Comparison of ENCODE assay signal across 21 cellular contexts in the genomic region with DNA sequence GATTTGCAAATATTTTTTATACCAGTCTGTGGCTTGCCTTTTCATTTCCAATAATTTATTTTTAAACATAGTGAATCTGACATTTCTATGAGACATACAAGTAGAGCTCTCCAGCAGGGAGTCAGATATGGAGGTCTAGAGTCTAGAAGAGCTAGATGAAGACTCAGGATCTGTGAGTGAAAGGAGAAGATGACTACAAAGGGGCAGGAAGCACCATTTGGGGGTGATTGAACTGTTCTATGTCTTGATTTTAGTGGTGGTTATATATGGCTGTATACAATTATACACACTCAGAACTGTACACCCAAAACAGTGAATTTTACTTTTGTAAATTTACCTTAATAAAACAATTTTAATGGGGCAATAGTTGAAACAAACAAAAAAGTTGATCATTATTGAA.
DNase-seq lines count a peak whose midpoint lies in the region; ATAC-seq and TF ChIP-seq lines count a peak whose summit lies in the region.
"Had no signal": no experiment of that assay in that cellular context is flagged by ENCODE, and none has a peak within 500 bp of the region (broad histone marks: within the 10 kb centered on the region; RNA-seq: fewer than 3 reads in every experiment).

No MANE protein-coding gene starts in this region.

- H3K18ac ChIP-seq in H9 (ENCODE audit: insufficient read length, low read depth, low read length): no peak overlapping the region

- H4K20me1 ChIP-seq in DND-41 (ENCODE audit: insufficient read depth, low read length) (no peaks in the 10 kb centered on the region), H9 (ENCODE audit: control insufficient read depth, insufficient read depth, insufficient read length) (no peaks in the 10 kb centered on the region)

- H3K4ac ChIP-seq in H9 (ENCODE audit: low read depth, low read length): no peak overlapping the region

- H2BK5ac ChIP-seq in H9 (ENCODE audit: insufficient read length, low read length): no peak overlapping the region

- H3K79me2 ChIP-seq in DND-41 (ENCODE audit: insufficient read depth, low read length): no peaks in the 10 kb centered on the region
- H3K79me2 ChIP-seq in H9 (ENCODE audit: insufficient read depth, low read length): no peaks in the 10 kb centered on the region

- H3K79me1 ChIP-seq in H9 (ENCODE audit: insufficient read depth, low read depth, low read length, poor library complexity, severe bottlenecking): no peaks in the 10 kb centered on the region

- TF ChIP-seq CTCF in DND-41 (IDR thresholded peaks at IDR 0.05; ENCODE audit: borderline replicate concordance, extremely low read depth, low read length, poor library complexity, severe bottlenecking): no peak
- TF ChIP-seq CTCF in H9 (conservative IDR thresholded peaks at IDR 0.05): no peak

- H2BK120ac ChIP-seq in H9 (ENCODE audit: low read depth, low read length, poor library complexity, severe bottlenecking): no peak overlapping the region

- DNase-seq in T-helper 1 cell: no peak
- DNase-seq in DND-41: no peak
- no peak for DNase-seq in activated CD4-positive, alpha-beta memory T cell treated with anti-CD3 and anti-CD28 coated beads for 36 hours
- DNase-seq in immature natural killer cell: no peak
- DNase-seq in DMS153 treated with DMSO at 0.1 percent for 48 hours (lab: John Stamatoyannopoulos, UW; ENCODE audit: unreplicated experiment): no peak
- no peak for DNase-seq in H9
- DNase-seq: GF-D8; GM23248; mammary epithelial cell; NCI-H1417 treated with DMSO at 0.1 percent for 48 hours; NCI-H2171 treated with DMSO at 0.1 percent for 48 hours; NCI-H526; retina; SHP77; stimulated activated CD4-positive, alpha-beta T cell treated with anti-CD3 and anti-CD28 coated beads, Interleukin-4, amount 100 ng/mL, for 4 hours had no signal

- H3K27me3 ChIP-seq in DND-41 (ENCODE audit: insufficient read depth, low read length, poor library complexity) (no peaks in the 10 kb centered on the region), H9 (ENCODE audit: insufficient read depth, low read length) (no peaks in the 10 kb centered on the region)

- POLR2A ChIA-PET in activated CD4-positive, alpha-beta memory T cell treated with anti-CD3 and anti-CD28 coated beads for 36 hours (lab: Charles Lee): interaction anchor here (0.6 to 5.1 kb wide), 15 partner anchors 11 to 236 kb away, joined by 3 to 66 read pairs (median 6); no protein-coding TSS in a partner anchor

- peaks cover 10% of the 10 kb centered on the region for H3K9me3 Mint-ChIP-seq in T-helper 1 cell treated with Interleukin-12 subunit alpha and Interleukin-12 subunit beta and Interleukin-4 antibody, amounts not matched to agents 30 μg/mL and 1 μg/mL, for 36 hours
- peaks cover 10% of the 10 kb centered on the region for H3K9me3 Mint-ChIP-seq in activated CD4-positive, alpha-beta memory T cell treated with anti-CD3 and anti-CD28 coated beads for 36 hours
- peaks cover 0 to 5% (median 4%) of the 10 kb centered on the region in 6 donors for H3K9me3 Mint-ChIP-seq in immature natural killer cell
- peaks cover 8 to 11% of the 10 kb centered on the region in 2 experiments for H3K9me3 Mint-ChIP-seq in H9

- H3K27me3 Mint-ChIP-seq in T-helper 1 cell treated with Interleukin-12 subunit alpha and Interleukin-12 subunit beta and Interleukin-4 antibody, amounts not matched to agents 30 μg/mL and 1 μg/mL, for 36 hours (ENCODE audit: low read depth): no peaks in the 10 kb centered on the region
- no peaks in the 10 kb centered on the region for H3K27me3 Mint-ChIP-seq in activated CD4-positive, alpha-beta memory T cell treated with anti-CD3 and anti-CD28 coated beads for 36 hours
- H3K27me3 Mint-ChIP-seq in immature natural killer cell (ENCODE audit: low read depth in 3 of 3) (peaks cover 3 to 4% (median 3%) of the 10 kb centered on the region in 3 donors), H9 (ENCODE audit: low read depth) (peaks cover 1% of the 10 kb centered on the region)

- no peak overlapping the region for H3K56ac ChIP-seq in H9 (ENCODE audit: insufficient read length, low read depth, low read length)

- CTCF ChIA-PET in activated CD4-positive, alpha-beta memory T cell treated with anti-CD3 and anti-CD28 coated beads for 36 hours (lab: Charles Lee): interaction anchor here (0.6 to 3.5 kb wide), 17 partner anchors 12 to 484 kb away, joined by 3 to 20 read pairs (median 6); no protein-coding TSS in a partner anchor

- no peak overlapping the region for H4K8ac ChIP-seq in H9 (replicated peaks; ENCODE audit: insufficient read length, low read depth, low read length)

- intact Hi-C loops in activated CD4-positive, alpha-beta memory T cell treated with anti-CD3 and anti-CD28 coated beads for 36 hours (cut with micrococcal nuclease): loop anchor here (2.0 kb wide), 2 partner anchors 42 to 74 kb away; no protein-coding TSS in a partner anchor

- peaks cover 20% of the 10 kb centered on the region for H3K4me1 Mint-ChIP-seq in T-helper 1 cell treated with Interleukin-12 subunit alpha and Interleukin-12 subunit beta and Interleukin-4 antibody, amounts not matched to agents 30 μg/mL and 1 μg/mL, for 36 hours (ENCODE audit: low read depth)
- H3K4me1 Mint-ChIP-seq in activated CD4-positive, alpha-beta memory T cell treated with anti-CD3 and anti-CD28 coated beads for 36 hours (ENCODE audit: low read depth): peaks cover 40% of the 10 kb centered on the region
- H3K4me1 Mint-ChIP-seq in immature natural killer cell (peaks cover 12 to 22% of the 10 kb centered on the region in 2 donors), H9 (no peaks in the 10 kb centered on the region)

- H3K36me3 ChIP-seq in DND-41 (ENCODE audit: insufficient read depth, low read length): no peaks in the 10 kb centered on the region

- ATAC-seq in DND-41 (ENCODE audit: insufficient read depth, low read depth) (no peak), GM18909 (IDR thresholded peaks at IDR 0.05; ENCODE audit: poor library complexity, unreplicated experiment) (no peak)

- H4K91ac ChIP-seq in H9 (ENCODE audit: insufficient read length, low read depth, low read length): no peak overlapping the region

- H3K27ac ChIP-seq in DND-41 (ENCODE audit: low read length) (0 out of 2 replicates have a peak overlapping the region, but pooled peaks have one; percentile 28), H9 (ENCODE audit: insufficient read length, low read depth, low read length) (no peak overlapping the region)
- H3K27ac ChIP-seq: 22Rv1, GM23248, HL-60, VCaP had no signal

- H3K4me3 ChIP-seq in DND-41 (ENCODE audit: low read depth in 1 of 2, low read length in 2 of 2): no peak overlapping the region
- H3K4me3 ChIP-seq: GM23248 had no signal

- H3K36me3 Mint-ChIP-seq in T-helper 1 cell treated with Interleukin-12 subunit alpha and Interleukin-12 subunit beta and Interleukin-4 antibody, amounts not matched to agents 30 μg/mL and 1 μg/mL, for 36 hours (ENCODE audit: low read depth): peaks cover 10% of the 10 kb centered on the region
- peaks cover 13% of the 10 kb centered on the region for H3K36me3 Mint-ChIP-seq in activated CD4-positive, alpha-beta memory T cell treated with anti-CD3 and anti-CD28 coated beads for 36 hours
- H3K36me3 Mint-ChIP-seq in immature natural killer cell: peaks cover 0 to 3% (median 0%) of the 10 kb centered on the region in 3 donors
- peaks cover 3 to 5% (median 3%) of the 10 kb centered on the region in 3 experiments; a peak in 6 of 7 replicates for H3K36me3 Mint-ChIP-seq in H9 (ENCODE audit: insufficient read depth in 1 of 3, low read depth in 3 of 3)
- H3K36me3 Mint-ChIP-seq: brain had no signal

- H2AK5ac ChIP-seq in H9 (ENCODE audit: insufficient read length, low read length): no peak overlapping the region

- H4K5ac ChIP-seq in H9 (ENCODE audit: insufficient read length, low read depth, low read length): no peak overlapping the region

- H3K27ac Mint-ChIP-seq in T-helper 1 cell treated with Interleukin-12 subunit alpha and Interleukin-12 subunit beta and Interleukin-4 antibody, amounts not matched to agents 30 μg/mL and 1 μg/mL, for 36 hours: peak overlapping the region; percentile 74
- peak overlapping the region; percentile 95 for H3K27ac Mint-ChIP-seq in activated CD4-positive, alpha-beta memory T cell treated with anti-CD3 and anti-CD28 coated beads for 36 hours
- H3K27ac Mint-ChIP-seq in immature natural killer cell (peak overlapping the region; percentile 56 to 95 (median 76)), H9 (no peak overlapping the region)

- H3K23ac ChIP-seq in H9 (ENCODE audit: insufficient read length, low read depth, low read length): no peak overlapping the region

- H2BK20ac ChIP-seq in H9 (ENCODE audit: low read depth, low read length, poor library complexity, severe bottlenecking): no peak overlapping the region

- H3K4me3 Mint-ChIP-seq in T-helper 1 cell treated with Interleukin-12 subunit alpha and Interleukin-12 subunit beta and Interleukin-4 antibody, amounts not matched to agents 30 μg/mL and 1 μg/mL, for 36 hours: no peak overlapping the region
- H3K4me3 Mint-ChIP-seq in activated CD4-positive, alpha-beta memory T cell treated with anti-CD3 and anti-CD28 coated beads for 36 hours: no peak overlapping the region
- H3K4me3 Mint-ChIP-seq in immature natural killer cell: peak overlapping the region in 2 of 5 donors; percentile 18 to 33
- H3K4me3 Mint-ChIP-seq in H9: no peak overlapping the region
- H3K4me3 Mint-ChIP-seq: brain had no signal

- H2AFZ ChIP-seq in DND-41 (ENCODE audit: low read depth, low read length): 0 out of 2 replicates have a peak overlapping the region, but pooled peaks have one; percentile 83
- no peak overlapping the region for H2AFZ ChIP-seq in H9 (ENCODE audit: low read length)
- H2AFZ ChIP-seq: GM23248 had no signal

- H2BK12ac ChIP-seq in H9 (ENCODE audit: insufficient read length, low read depth, low read length): no peak overlapping the region

- no peak overlapping the region for H2BK15ac ChIP-seq in H9 (ENCODE audit: low read depth, low read length)

- H3K9me3 ChIP-seq in DND-41 (ENCODE audit: insufficient read depth, low read length, severe bottlenecking) (peaks cover 4% of the 10 kb centered on the region), H9 (ENCODE audit: control insufficient read depth, low read depth, low read length) (peaks cover 5% of the 10 kb centered on the region)

- H3K4me2 ChIP-seq in DND-41 (ENCODE audit: insufficient read depth, low read length) (no peak overlapping the region; the same call in 1 of the 2 replicates), H9 (ENCODE audit: insufficient read depth, insufficient read length, low read length) (no peak overlapping the region)

- H3T11ph ChIP-seq in H9 (ENCODE audit: low read length): no peak overlapping the region

- no peak overlapping the region for H3K9ac ChIP-seq in DND-41 (ENCODE audit: low read depth, low read length)
- no peak overlapping the region for H3K9ac ChIP-seq in H9 (ENCODE audit: extremely low read depth, insufficient read length, low read length)
- H3K9ac ChIP-seq: GM23248 had no signal

- H3K14ac ChIP-seq in H9 (ENCODE audit: insufficient read depth, low read length): no peak overlapping the region

- H3K23me2 ChIP-seq in H9 (ENCODE audit: insufficient read length, low read depth, low read length, poor library complexity, severe bottlenecking): no peaks in the 10 kb centered on the region

- peaks cover 19% of the 10 kb centered on the region for H3K4me1 ChIP-seq in DND-41 (ENCODE audit: insufficient read depth, low read length)
- H3K4me1 ChIP-seq in H9 (ENCODE audit: insufficient read depth, low read length): no peaks in the 10 kb centered on the region

Comparison
In these comparisons a context has a peak if more than half of its experiments do, and no peak if none do; other contexts are left out.
1. H3K27ac Mint-ChIP-seq: peak in T-helper 1 cell treated with Interleukin-12 subunit alpha and Interleukin-12 subunit beta and Interleukin-4 antibody, amounts not matched to agents 30 μg/mL and 1 μg/mL, for 36 hours (single experiment), activated CD4-positive, alpha-beta memory T cell treated with anti-CD3 and anti-CD28 coated beads for 36 hours (single experiment) and immature natural killer cell (6 of 6); none in H9 (0 of 3).